15 cellular contexts compared by ENCODE assay signal in the genomic region with DNA sequence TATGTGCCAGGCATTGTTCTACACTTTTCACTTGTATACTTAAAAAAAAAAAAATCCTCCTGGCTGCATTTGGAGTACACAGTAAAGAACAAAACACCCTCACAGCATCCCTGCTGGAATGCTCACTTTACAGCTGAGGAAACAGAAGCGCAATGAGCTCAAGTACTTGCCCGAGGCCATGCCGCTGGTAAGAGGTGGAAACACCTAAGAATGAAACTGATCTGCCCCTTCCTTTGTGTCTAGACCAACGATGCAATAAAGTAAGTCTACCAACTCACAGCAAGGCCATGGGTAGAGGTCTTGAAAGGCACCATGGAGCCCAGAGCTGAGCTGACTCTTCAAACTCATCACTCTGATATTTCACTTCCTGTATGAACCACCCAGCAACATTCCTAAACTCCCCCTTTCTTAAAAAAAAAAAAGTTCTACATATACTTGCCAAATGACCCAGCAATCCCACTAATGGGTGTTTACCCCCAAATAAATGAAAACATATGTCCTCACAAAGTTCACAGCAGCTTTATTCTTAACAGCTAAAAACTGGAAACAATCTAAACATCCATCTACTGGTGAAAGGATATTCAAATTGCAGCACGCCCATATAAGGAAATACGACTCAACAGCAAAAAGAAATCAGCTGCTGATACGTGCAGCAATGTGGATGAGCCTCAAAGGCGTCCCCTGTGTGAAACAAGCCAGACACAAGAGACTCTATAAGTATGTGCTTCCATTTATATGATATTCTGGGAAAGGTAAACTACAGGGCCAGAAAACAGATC.
DNase-seq lines count a peak whose midpoint lies in the region; ATAC-seq, FAIRE-seq and TF ChIP-seq lines count a peak whose summit lies in the region.
"Had no signal": no experiment of that assay in that cellular context is flagged by ENCODE, and none has a peak within 500 bp of the region (broad histone marks: within the 10 kb centered on the region; RNA-seq: fewer than 3 reads in every experiment).

No MANE protein-coding gene starts in this region.

- peaks cover 0 to 3% (median 0%) of the 10 kb centered on the region in 6 donors for H3K9me3 Mint-ChIP-seq in immature natural killer cell
- H3K9me3 Mint-ChIP-seq: activated T-helper 1 cell treated with anti-CD3 and anti-CD28 coated beads, Interleukin-12 subunit alpha, Interleukin-12 subunit beta, Interleukin-2, Interleukin-4 antibody, amounts not matched to agents 30 ng/mL and 10 ng/mL and 1 ng/mL, durations not matched to agents 14 hours and 24 hours and 36 hours had no signal

- RAD21 ChIA-PET in GM12878 (lab: Charles Lee; ENCODE audit: unreplicated experiment), result no interaction called here

- H3K4me1 Mint-ChIP-seq in immature natural killer cell, result peaks cover 0 to 3% of the 10 kb centered on the region in 2 donors

- no peak overlapping the region for H3K4me2 ChIP-seq in GM12878 (ENCODE audit: control insufficient read depth, insufficient read depth)
- no peak overlapping the region for H3K4me2 ChIP-seq in mesenchymal stem cell (ENCODE audit: low read length, poor library complexity, severe bottlenecking)
- H3K4me2 ChIP-seq: A549 had no signal

- H2BK5ac ChIP-seq in mesenchymal stem cell (ENCODE audit: low read depth, low read length, poor library complexity, severe bottlenecking), result no peak overlapping the region

- H2BK12ac ChIP-seq in mesenchymal stem cell (ENCODE audit: low read length in 2 of 2), result no peak overlapping the region

- no peak for FAIRE-seq in GM12878 (lab: Jason Lieb, UNC)
- FAIRE-seq: A549, small intestine had no signal

- peak overlapping the region; percentile 3 for H3K9ac ChIP-seq in HUES6 (ENCODE audit: low read length)
- no peak overlapping the region for H3K9ac ChIP-seq in GM12878 (ENCODE audit: control insufficient read depth, insufficient read depth, low read length)
- H3K9ac ChIP-seq in mesenchymal stem cell (ENCODE audit: low read length), result peak overlapping the region; percentile 34

- no peak for TF ChIP-seq RAD21 in GM12878 (IDR thresholded peaks at IDR 0.05; ENCODE audit: insufficient read depth, low read depth, low read length)

- SMC1A ChIA-PET in GM12878 (lab: Charles Lee; ENCODE audit: uncharacterized antibody, unreplicated experiment), result interaction anchor here (0.7 kb wide), 1 partner anchor 49 kb away, joined by 4 read pairs; no protein-coding TSS in a partner anchor

- WGBS in GM12878 (ENCODE audit: insufficient coverage, insufficient replicate concordance, low lambda C conversion rate, missing lambda C conversion rate), result 17% methylated on average over 8 of the region's 8 CpGs
- WGBS in mesenchymal stem cell, result 71% methylated on average over 8 of the region's 8 CpGs

- H2BK120ac ChIP-seq in mesenchymal stem cell (ENCODE audit: low read depth, low read length), result no peak overlapping the region

- H2BK15ac ChIP-seq in mesenchymal stem cell (ENCODE audit: low read depth, poor library complexity, severe bottlenecking), result no peak overlapping the region

- CTCF ChIA-PET in GM12878 (lab: Yijun Ruan, JAX), result no interaction called here

- TF ChIP-seq CTCF in GM12878 (IDR thresholded peaks at IDR 0.05 in 2 of 3, conservative IDR thresholded peaks at IDR 0.05 in 1 of 3; ENCODE audit: control insufficient read depth in 2 of 3, extremely low read depth in 1 of 3, insufficient read depth in 1 of 3, low read depth in 3 of 3, low read length in 3 of 3), result no peak

- ATAC-seq in GM12878, result no peak
- ATAC-seq: A549, left colon had no signal

- H3K79me2 ChIP-seq in GM12878 (ENCODE audit: control insufficient read depth, insufficient read depth, low read length), result no peaks in the 10 kb centered on the region

- in situ Hi-C loops in GM12878 (cut with MboI), result no loop called here

- DNase-seq in NCI-H1417 (lab: John Stamatoyannopoulos, UW), result peak in 2 of 3 experiments; percentile 4 to 44
- DNase-seq in NCI-H1417 treated with DMSO at 0.1 percent for 48 hours (lab: John Stamatoyannopoulos, UW), result no peak
- DNase-seq in GM12878 (ENCODE audit: low read depth, low spot score), result no peak
- DNase-seq in mesenchymal stem cell, result peak; percentile 33
- DNase-seq in immature natural killer cell, result no peak
- no peak for DNase-seq in HCEC 1CT
- DNase-seq in cerebellum (ENCODE audit: low spot score), result no peak
- DNase-seq: activated CD4-positive, alpha-beta T cell treated with anti-CD3 and anti-CD28 coated beads for 1 hour; left colon; small intestine had no signal

- peaks cover 0 to 3% (median 2%) of the 10 kb centered on the region in 3 donors for H3K27me3 Mint-ChIP-seq in immature natural killer cell (ENCODE audit: low read depth in 3 of 3)

- H3K36me3 Mint-ChIP-seq in immature natural killer cell, result no peaks in the 10 kb centered on the region

- H3K4me1 ChIP-seq in HUES6 (ENCODE audit: control insufficient read depth, insufficient read depth, low read length), result peaks cover 24% of the 10 kb centered on the region
- no peaks in the 10 kb centered on the region for H3K4me1 ChIP-seq in GM12878 (ENCODE audit: control insufficient read depth, insufficient read depth, low read length)
- H3K4me1 ChIP-seq in mesenchymal stem cell (ENCODE audit: control insufficient read depth, insufficient read depth, low read depth, low read length), result peaks cover 3% of the 10 kb centered on the region
- H3K4me1 ChIP-seq: A549 had no signal

- no peak overlapping the region for H3K27ac Mint-ChIP-seq in immature natural killer cell
- H3K27ac Mint-ChIP-seq: activated T-helper 1 cell treated with anti-CD3 and anti-CD28 coated beads, Interleukin-12 subunit alpha, Interleukin-12 subunit beta, Interleukin-2, Interleukin-4 antibody, amounts not matched to agents 30 ng/mL and 10 ng/mL and 1 ng/mL, durations not matched to agents 14 hours and 24 hours and 36 hours had no signal

- no peak overlapping the region for H3K4ac ChIP-seq in mesenchymal stem cell (ENCODE audit: low read depth in 1 of 2, low read length in 2 of 2)

- intact Hi-C loops in GM12878 (cut with micrococcal nuclease; ENCODE audit: unreplicated experiment), result no loop called here

- H3K4me3 ChIP-seq in HUES6 (ENCODE audit: low read depth, low read length), result no peak overlapping the region
- no peak overlapping the region for H3K4me3 ChIP-seq in GM12878
- no peak overlapping the region for H3K4me3 ChIP-seq in mesenchymal stem cell (ENCODE audit: insufficient read depth in 1 of 2, low read depth in 1 of 2, low read length in 2 of 2)
- H3K4me3 ChIP-seq: A549, cardiac muscle cell, esophagus muscularis mucosa had no signal

- no TSS peak for BruUV-seq in GM12878 (replicated peaks; lab: Mats Ljungman, UMichigan)

- no peaks in the 10 kb centered on the region for H3K36me3 ChIP-seq in HUES6 (ENCODE audit: control insufficient read depth, insufficient read depth, low read length)
- H3K36me3 ChIP-seq in GM12878 (ENCODE audit: control insufficient read depth in 2 of 2, insufficient read depth in 2 of 2, low read length in 1 of 2), result no peaks in the 10 kb centered on the region
- no peaks in the 10 kb centered on the region for H3K36me3 ChIP-seq in mesenchymal stem cell (ENCODE audit: control insufficient read depth in 1 of 2, insufficient read depth in 2 of 2, low read depth in 1 of 2, low read length in 2 of 2)
- H3K36me3 ChIP-seq: cardiac muscle cell, esophagus muscularis mucosa had no signal

- no peak for TF ChIP-seq POLR2A in GM12878 (IDR thresholded peaks at IDR 0.05; ENCODE audit: low read depth, low read length)

- H3K27ac ChIP-seq in HUES6 (ENCODE audit: low read depth, low read length), result no peak overlapping the region; the same call in 1 of the 2 replicates
- H3K27ac ChIP-seq in GM12878 (ENCODE audit: control insufficient read depth, insufficient read depth), result no peak overlapping the region
- H3K27ac ChIP-seq in mesenchymal stem cell (ENCODE audit: low read length, poor library complexity, severe bottlenecking), result no peak overlapping the region
- H3K27ac ChIP-seq: A549, cardiac muscle cell had no signal

- H3K4me3 Mint-ChIP-seq in immature natural killer cell, result no peak overlapping the region
- H3K4me3 Mint-ChIP-seq: activated T-helper 1 cell treated with anti-CD3 and anti-CD28 coated beads, Interleukin-12 subunit alpha, Interleukin-12 subunit beta, Interleukin-2, Interleukin-4 antibody, amounts not matched to agents 30 ng/mL and 10 ng/mL and 1 ng/mL, durations not matched to agents 14 hours and 24 hours and 36 hours had no signal

- no peak for TF ChIP-seq EP300 in GM12878 (IDR thresholded peaks at IDR 0.05; ENCODE audit: borderline replicate concordance in 1 of 2, control insufficient read depth in 1 of 2, low read depth in 2 of 2, low read length in 2 of 2)

- POLR2A ChIA-PET in GM12878 (lab: Charles Lee), result no interaction called here

- H4K91ac ChIP-seq in mesenchymal stem cell (ENCODE audit: low read length), result no peak overlapping the region

- H3K79me1 ChIP-seq in mesenchymal stem cell (replicated peaks; ENCODE audit: low read length, poor library complexity, severe bottlenecking), result no peaks in the 10 kb centered on the region

- H3K18ac ChIP-seq in mesenchymal stem cell (ENCODE audit: low read depth in 1 of 2, low read length in 2 of 2), result no peak overlapping the region

- H3K14ac ChIP-seq in mesenchymal stem cell (ENCODE audit: low read length in 2 of 2), result no peak overlapping the region

- no peak overlapping the region for H2AK5ac ChIP-seq in mesenchymal stem cell (ENCODE audit: low read length, severe bottlenecking)

- H4K8ac ChIP-seq in mesenchymal stem cell (ENCODE audit: low read length), result no peak overlapping the region

- H4K20me1 ChIP-seq in GM12878 (ENCODE audit: control insufficient read depth, insufficient read depth), result no peaks in the 10 kb centered on the region

- H2AFZ ChIP-seq in GM12878 (ENCODE audit: control insufficient read depth, low read depth, low read length) (no peak overlapping the region), mesenchymal stem cell (ENCODE audit: low read depth, low read length) (no peak overlapping the region)

- H3K9me3 ChIP-seq in HUES6 (ENCODE audit: control insufficient read depth, insufficient read depth, low read depth, low read length), result no peaks in the 10 kb centered on the region
- no peaks in the 10 kb centered on the region; the same call in 2 of the 3 replicates for H3K9me3 ChIP-seq in GM12878 (replicated peaks; ENCODE audit: control insufficient read depth, insufficient read depth, low read length)
- no peaks in the 10 kb centered on the region for H3K9me3 ChIP-seq in mesenchymal stem cell (ENCODE audit: control insufficient read depth, low read length)
- H3K9me3 ChIP-seq: A549, esophagus muscularis mucosa had no signal

- no peak overlapping the region for H3K23ac ChIP-seq in mesenchymal stem cell (ENCODE audit: low read length in 2 of 2)

- H3K27me3 ChIP-seq in HUES6 (ENCODE audit: control insufficient read depth, insufficient read depth, low read length) (no peaks in the 10 kb centered on the region), GM12878 (replicated peaks in 1 of 2; ENCODE audit: control insufficient read depth in 2 of 2, insufficient read depth in 2 of 2, low read length in 1 of 2) (no peaks in the 10 kb centered on the region; a peak in 1 of 4 replicates), mesenchymal stem cell (ENCODE audit: control insufficient read depth in 1 of 2, insufficient read depth in 1 of 2, low read length in 2 of 2) (no peaks in the 10 kb centered on the region)
- H3K27me3 ChIP-seq: cardiac muscle cell, esophagus muscularis mucosa had no signal

TF ChIP-seq in GM12878, 131 proteins besides CTCF, POLR2A, EP300 and RAD21:
- TF ChIP-seq SRF (IDR thresholded peaks at IDR 0.05; ENCODE audit: low read depth in 2 of 2, low read length in 2 of 2) (peak; percentile 20 to 57; a peak in 1 of 4 replicates), TCF12 (IDR thresholded peaks at IDR 0.05; ENCODE audit: low read depth, low read length) (no peak)

Comparison
In these comparisons a context has a peak if more than half of its experiments do, and no peak if none do; other contexts are left out.
1. DNase-seq: peak in NCI-H1417 (2 of 3) and mesenchymal stem cell (single experiment); none in NCI-H1417 treated with DMSO at 0.1 percent for 48 hours (single experiment), GM12878 (single experiment), immature natural killer cell (0 of 3), HCEC 1CT (single experiment) and cerebellum (single experiment).